ENCODE assay signal across 26 cellular contexts in the genomic region with DNA sequence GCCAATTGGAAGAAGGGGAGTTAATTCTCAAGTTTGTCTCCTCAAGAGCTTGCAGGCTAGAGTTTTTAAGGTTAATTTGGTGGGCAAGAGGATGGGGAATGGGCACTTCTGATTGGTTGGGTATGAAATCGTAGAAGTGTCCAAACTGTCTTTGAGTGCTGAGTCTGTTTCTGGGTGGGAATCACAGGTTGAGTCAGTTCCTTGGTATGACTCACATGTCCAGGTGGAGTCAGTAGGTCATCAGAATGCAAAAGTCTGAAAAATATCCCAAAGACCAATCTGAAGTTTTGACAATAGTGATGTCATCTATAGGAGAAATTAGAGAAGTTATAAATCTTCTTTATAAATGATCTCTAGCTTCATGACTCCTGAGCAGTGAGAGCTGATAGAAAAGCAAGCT.
"Had no signal": no experiment of that assay in that cellular context is flagged by ENCODE, and none has a peak within 500 bp of the region (broad histone marks: within the 10 kb centered on the region; RNA-seq: fewer than 3 reads in every experiment).

No MANE protein-coding gene starts in this region.

- DNase-seq: activated CD4-positive, alpha-beta memory T cell treated with anti-CD3 and anti-CD28 coated beads for 36 hours; activated CD4-positive, alpha-beta T cell treated with anti-CD3 and anti-CD28 coated beads, Interleukin-2, amount 10 ng/mL, durations not matched to agents 7 days and 5 days; activated CD4-positive, CD25-positive, alpha-beta regulatory T cell; activated CD8-positive, alpha-beta memory T cell treated with anti-CD3 and anti-CD28 coated beads for 24 hours; activated effector memory CD4-positive, alpha-beta T cell treated with anti-CD3 and anti-CD28 coated beads, Interleukin-2, amount 50 U/mL, for 16 hours; activated naive CD4-positive, alpha-beta T cell treated with Interleukin-2 at 50 U/mL for 16 hours; activated naive CD8-positive, alpha-beta T cell treated with anti-CD3 and anti-CD28 coated beads, Interleukin-2, amount 50 U/mL, for 24 hours; activated T-cell treated with anti-CD3 and anti-CD28 coated beads, Interleukin-2, amount 50 U/mL, for 4 hours; amniotic stem cell; KG1; NCI-H1092; NCI-H1417; NCI-H1930; NCI-H2107; NCI-H2171 treated with DMSO at 0.1 percent for 48 hours; NCI-H226; NCI-H526; SIG-M5; T-cell; T-helper 2 cell; T1000 had no signal

- FAIRE-seq: astrocyte, RCC 7860, TTC549 had no signal

- H3K36me3 ChIP-seq: cardiac muscle cell had no signal

- H3K27me3 ChIP-seq: cardiac muscle cell had no signal

- H3K4me3 ChIP-seq: cardiac muscle cell had no signal

- H3K27ac ChIP-seq: cardiac muscle cell had no signal

- ATAC-seq: activated naive CD4-positive, alpha-beta T cell treated with anti-CD3 and anti-CD28 coated beads, Interleukin-2, amount 50 U/mL, for 72 hours; activated naive CD8-positive, alpha-beta T cell treated with anti-CD3 and anti-CD28 coated beads, Interleukin-2, amount 50 U/mL, for 24 hours; activated T-cell treated with anti-CD3 and anti-CD28 coated beads, Interleukin-2, amount 50 U/mL, for 4 hours; T-cell had no signal
